In genomic region chr1:175433586-175434267, GRCh38 we compare ENCODE assay signal across 19 cellular contexts.
"Had no signal": no experiment of that assay in that cellular context is flagged by ENCODE, and none has a peak within 500 bp of the region (broad histone marks: within the 10 kb centered on the region; RNA-seq: fewer than 3 reads in every experiment).

No MANE protein-coding gene starts in this region.

- H3K4me1 ChIP-seq: foreskin keratinocyte, left ventricle myocardium inferior, lower lobe of right lung, parathyroid adenoma, psoas muscle, sigmoid colon, suprapubic skin, thyroid gland, upper lobe of left lung, uterus had no signal

- H3K27ac ChIP-seq: coronary artery, foreskin keratinocyte, left ventricle myocardium inferior, lower lobe of right lung, parathyroid adenoma, psoas muscle, sigmoid colon, skin epidermis, suprapubic skin, thyroid gland, upper lobe of left lung, uterus had no signal

- DNase-seq: effector CD4-positive, alpha-beta T cell; foreskin keratinocyte; immature natural killer cell; left ventricle myocardium inferior; lower lobe of right lung; naive B cell; psoas muscle; retina; sigmoid colon; stimulated activated naive CD4-positive, alpha-beta T cell; thyroid gland; upper lobe of left lung; uterus had no signal

- H3K4me3 ChIP-seq: coronary artery, left ventricle myocardium inferior, lower lobe of right lung, psoas muscle, sigmoid colon, skin epidermis, suprapubic skin, thyroid gland, upper lobe of left lung, uterus had no signal

- FAIRE-seq: endothelial cell of umbilical vein, keratinocyte had no signal

- ATAC-seq: foreskin keratinocyte, lower lobe of right lung, psoas muscle had no signal

- H3K9me3 ChIP-seq: left ventricle myocardium inferior, lower lobe of right lung, psoas muscle, sigmoid colon, suprapubic skin, thyroid gland, upper lobe of left lung, uterus had no signal

- H3K27me3 ChIP-seq: sigmoid colon, thyroid gland, upper lobe of left lung, uterus had no signal
